In the genomic region with DNA sequence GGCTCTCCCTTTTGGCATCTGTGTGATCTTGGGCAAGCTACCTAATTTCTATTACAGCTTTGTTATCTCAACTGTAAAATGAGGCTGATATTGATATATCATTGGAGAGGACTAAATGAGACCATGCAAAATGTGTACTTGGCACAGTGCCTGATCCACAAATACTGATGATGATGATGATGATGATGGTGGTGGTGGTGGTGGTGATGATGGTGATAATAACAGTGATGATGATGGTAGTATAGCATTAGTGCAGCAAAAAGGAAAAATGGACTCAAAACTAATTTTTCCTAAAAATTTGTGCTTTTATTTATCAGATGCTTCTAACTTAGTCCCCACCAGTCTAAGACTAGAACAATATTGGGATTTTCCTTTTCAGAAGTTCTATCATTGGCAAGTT, we compare ENCODE assay signal across 26 cellular contexts.
"Had no signal": no experiment of that assay in that cellular context is flagged by ENCODE, and none has a peak within 500 bp of the region (broad histone marks: within the 10 kb centered on the region; RNA-seq: fewer than 3 reads in every experiment).

No MANE protein-coding gene starts in this region.

- ATAC-seq: stimulated activated effector memory CD8-positive, alpha-beta T cell treated with anti-CD3 and anti-CD28 coated beads, Interleukin-12 subunit alpha, Interleukin-12 subunit beta, amount 100 ng/mL, for 72 hours; stimulated activated memory B cell treated with anti-CD40 and anti-IgM and Interleukin-4, amounts not matched to agents 10 μg/mL and 1 μg/mL and 100 μg/mL, for 72 hours; stimulated activated naive B cell treated with anti-CD40 and anti-IgM and Interleukin-4, amounts not matched to agents 10 μg/mL and 1 μg/mL and 100 μg/mL, for 72 hours; stimulated activated naive CD8-positive, alpha-beta T cell treated with anti-CD3 and anti-CD28 coated beads, Interleukin-15, amount 100 ng/mL, for 72 hours; stimulated activated naive CD8-positive, alpha-beta T cell treated with anti-CD3 and anti-CD28 coated beads, Interleukin-15, Interleukin-2, amounts not matched to agents 100 U/mL and 50 U/mL, for 24 hours; upper lobe of right lung had no signal

- H3K27ac ChIP-seq: stomach, suprapubic skin, testis, thoracic aorta, thyroid gland, tibial artery, tibial nerve, transverse colon, upper lobe of left lung, upper lobe of right lung, uterus, vagina had no signal

- H3K27me3 ChIP-seq: stomach, suprapubic skin, testis, thyroid gland, tibial artery, tibial nerve, transverse colon, upper lobe of left lung, upper lobe of right lung, uterus, vagina had no signal

- H3K4me1 ChIP-seq: stomach, suprapubic skin, testis, thyroid gland, tibial artery, tibial nerve, transverse colon, upper lobe of left lung, upper lobe of right lung, uterus, vagina had no signal

- H3K4me3 ChIP-seq: stomach, suprapubic skin, testis, thoracic aorta, thyroid gland, tibial artery, tibial nerve, transverse colon, upper lobe of left lung, upper lobe of right lung, uterus, vagina had no signal

- H3K9me3 ChIP-seq: testis, thyroid gland, tibial artery, tibial nerve, transverse colon, upper lobe of left lung, upper lobe of right lung, uterus, vagina had no signal

- H3K36me3 ChIP-seq: stomach, suprapubic skin, thoracic aorta, thyroid gland, tibial artery, transverse colon, upper lobe of right lung, uterus, vagina had no signal

- FAIRE-seq: urothelium cell line had no signal

- DNase-seq: stimulated activated CD4-positive, alpha-beta T cell treated with anti-CD3 and anti-CD28 coated beads, Interleukin-2, amount 100 ng/mL, for 48 hours; stimulated activated CD4-positive, alpha-beta T cell treated with anti-CD3 and anti-CD28 coated beads, Interleukin-4, amount 100 ng/mL, for 1 hour; stimulated activated CD4-positive, alpha-beta T cell treated with anti-CD3 and anti-CD28 coated beads, Interleukin-4, amount 100 ng/mL, for 24 hours; stimulated activated CD4-positive, alpha-beta T cell treated with anti-CD3 and anti-CD28 coated beads, Interleukin-4, amount 100 ng/mL, for 4 hours; stimulated activated CD8-positive, alpha-beta memory T cell treated with anti-CD3 and anti-CD28 coated beads, Interleukin-4, amount 100 ng/mL, for 48 hours; stimulated activated naive B cell treated with anti-CD40 and anti-IgM and Interleukin-4, amounts not matched to agents 10 μg/mL and 1 μg/mL and 100 μg/mL, for 72 hours; stimulated activated naive CD4-positive, alpha-beta T cell; stimulated activated naive CD4-positive, alpha-beta T cell treated with Interleukin-2 at 50 U/mL for 16 hours; stimulated activated naive CD8-positive, alpha-beta T cell treated with anti-CD3 and anti-CD28 coated beads, Interleukin-15, amount 100 ng/mL, for 72 hours; stimulated activated naive CD8-positive, alpha-beta T cell treated with anti-CD3 and anti-CD28 coated beads, Interleukin-15, Interleukin-2, amounts not matched to agents 100 U/mL and 50 U/mL, for 24 hours; stomach; substantia nigra; testis; thyroid gland; tibial artery; transverse colon; upper lobe of left lung; upper lobe of right lung; uterus had no signal
